Comparison of ENCODE assay signal across 10 cellular contexts in the genomic region with DNA sequence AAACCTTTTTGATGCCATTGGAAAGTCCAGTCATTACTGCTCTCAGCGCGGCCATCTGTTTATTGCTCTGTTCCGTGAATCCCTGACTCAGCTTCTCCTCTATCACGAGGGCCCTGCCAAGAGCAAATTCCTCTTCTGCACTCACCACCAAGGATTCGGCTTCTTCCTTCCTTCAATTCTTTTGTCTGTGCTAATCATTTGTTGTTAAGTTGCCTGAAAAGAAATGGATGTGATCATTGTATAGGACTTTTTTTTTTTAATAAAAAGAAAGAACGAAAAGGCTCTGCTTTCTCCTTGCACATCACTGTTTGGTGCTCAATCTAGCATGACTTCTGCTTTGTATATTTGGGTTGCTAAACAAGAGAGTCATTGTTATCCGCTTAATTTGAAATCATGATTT.
DNase-seq lines count a peak whose midpoint lies in the region; ATAC-seq lines count a peak whose summit lies in the region.
"Had no signal": no experiment of that assay in that cellular context is flagged by ENCODE, and none has a peak within 500 bp of the region (broad histone marks: within the 10 kb centered on the region; RNA-seq: fewer than 3 reads in every experiment).

No MANE protein-coding gene starts in this region.

- no peak overlapping the region for H3K27ac Mint-ChIP-seq in stimulated activated naive B cell treated with anti-CD40 and anti-IgM and Interleukin-4, amounts not matched to agents 10 μg/mL and 1 μg/mL and 100 μg/mL, for 72 hours
- H3K27ac Mint-ChIP-seq: activated T-helper 2 cell treated with anti-CD3 and anti-CD28 coated beads, Interferon-gamma antibody, Interleukin-2, Interleukin-4, amounts not matched to agents 10 μg/mL and 5 μg/mL and 100 μg/mL, durations not matched to agents 14 hours and 24 hours and 36 hours had no signal

- no peaks in the 10 kb centered on the region for H3K4me1 Mint-ChIP-seq in stimulated activated naive B cell treated with anti-CD40 and anti-IgM and Interleukin-4, amounts not matched to agents 10 μg/mL and 1 μg/mL and 100 μg/mL, for 72 hours

- H3K27me3 Mint-ChIP-seq in stimulated activated naive B cell treated with anti-CD40 and anti-IgM and Interleukin-4, amounts not matched to agents 10 μg/mL and 1 μg/mL and 100 μg/mL, for 72 hours, result no peaks in the 10 kb centered on the region

- no peak for ATAC-seq in HG03442 (IDR thresholded peaks at IDR 0.05; ENCODE audit: unreplicated experiment)
- ATAC-seq in stimulated activated naive B cell treated with anti-CD40 and anti-IgM and Interleukin-4, amounts not matched to agents 10 μg/mL and 1 μg/mL and 100 μg/mL, for 72 hours (replicated peaks), result no peak

- H3K9me3 Mint-ChIP-seq in stimulated activated naive B cell treated with anti-CD40 and anti-IgM and Interleukin-4, amounts not matched to agents 10 μg/mL and 1 μg/mL and 100 μg/mL, for 72 hours, result peaks cover 0 to 5% of the 10 kb centered on the region in 2 donors
- H3K9me3 Mint-ChIP-seq: activated T-helper 2 cell treated with anti-CD3 and anti-CD28 coated beads, Interferon-gamma antibody, Interleukin-2, Interleukin-4, amounts not matched to agents 10 μg/mL and 5 μg/mL and 100 μg/mL, durations not matched to agents 14 hours and 24 hours and 36 hours had no signal

- DNase-seq in AG20443 (ENCODE audit: low spot score) (peak; percentile 80), amniotic stem cell (lab: John Stamatoyannopoulos, UW) (peak; percentile 65), glomerular endothelial cell (ENCODE audit: extremely low read depth, low read depth, low spot score) (peak; percentile 31), pulmonary artery endothelial cell (ENCODE audit: low read depth, low spot score) (peak; percentile 87), UCSD-AML1 (lab: John Stamatoyannopoulos, UW; ENCODE audit: unreplicated experiment) (no peak)
- DNase-seq in activated CD4-positive, alpha-beta T cell treated with anti-CD3 and anti-CD28 coated beads, Interleukin-2, amount 50 U/mL, for 4 hours, result no peak
- DNase-seq in stimulated activated naive B cell treated with anti-CD40 and anti-IgM and Interleukin-4, amounts not matched to agents 10 μg/mL and 1 μg/mL and 100 μg/mL, for 72 hours, result no peak
- DNase-seq: WERI-Rb-1 had no signal

- H3K36me3 Mint-ChIP-seq in stimulated activated naive B cell treated with anti-CD40 and anti-IgM and Interleukin-4, amounts not matched to agents 10 μg/mL and 1 μg/mL and 100 μg/mL, for 72 hours, result peaks cover 0 to 2% of the 10 kb centered on the region in 2 donors

- no peak overlapping the region for H3K4me3 Mint-ChIP-seq in stimulated activated naive B cell treated with anti-CD40 and anti-IgM and Interleukin-4, amounts not matched to agents 10 μg/mL and 1 μg/mL and 100 μg/mL, for 72 hours

Comparison
In these comparisons a context has a peak if more than half of its experiments do, and no peak if none do; other contexts are left out.
1. DNase-seq: peak in AG20443 (single experiment), amniotic stem cell (single experiment), glomerular endothelial cell (single experiment) and pulmonary artery endothelial cell (single experiment); none in UCSD-AML1 (single experiment), activated CD4-positive, alpha-beta T cell treated with anti-CD3 and anti-CD28 coated beads, Interleukin-2, amount 50 U/mL, for 4 hours (0 of 2) and stimulated activated naive B cell treated with anti-CD40 and anti-IgM and Interleukin-4, amounts not matched to agents 10 μg/mL and 1 μg/mL and 100 μg/mL, for 72 hours (single experiment).